Comparison of ENCODE assay signal across 18 cellular contexts in genomic region chr14:68109132-68109531, GRCh38.
A peak's percentile ranks its signal among the peaks of the same experiment; 100 is the strongest.
DNase-seq lines count a peak whose midpoint lies in the region; ATAC-seq, FAIRE-seq and TF ChIP-seq lines count a peak whose summit lies in the region.
"Had no signal": no experiment of that assay in that cellular context is flagged by ENCODE, and none has a peak within 500 bp of the region (broad histone marks: within the 10 kb centered on the region; RNA-seq: fewer than 3 reads in every experiment).

No MANE protein-coding gene starts in this region.

- H2BK20ac ChIP-seq in IMR-90 (ENCODE audit: low read depth, low read length): no peak overlapping the region

- no peak for TF ChIP-seq RAD21 in IMR-90 (IDR thresholded peaks at IDR 0.05; ENCODE audit: low read length)

- H3K4me2 ChIP-seq in IMR-90 (ENCODE audit: low read depth, low read length): no peak overlapping the region
- H3K4me2 ChIP-seq in mesenchymal stem cell (ENCODE audit: low read length, poor library complexity, severe bottlenecking): no peak overlapping the region

- H3K23ac ChIP-seq in IMR-90 (ENCODE audit: low read depth, low read length): no peak overlapping the region
- no peak overlapping the region for H3K23ac ChIP-seq in mesenchymal stem cell (ENCODE audit: low read length in 2 of 2)

- dilution Hi-C loops in IMR-90 (cut with HindIII; ENCODE audit: low sequenced_read_pairs, unreplicated experiment): no loop called here

- DNase-seq in A673 (ENCODE audit: low spot score) (peak; percentile 43), IMR-90 (peak; percentile 49), choroid plexus epithelial cell (ENCODE audit: low read depth) (peak; percentile 32), mesenchymal stem cell (peak; percentile 65), NCI-H1048 (lab: John Stamatoyannopoulos, UW) (no peak), kidney glomerular epithelial cell (lab: John Stamatoyannopoulos, UW) (no peak), GM19239 (ENCODE audit: insufficient read length, low spot score) (no peak)
- no peak for DNase-seq in activated T-cell treated with anti-CD3 and anti-CD28 coated beads, Interleukin-2, amount 50 U/mL, for 48 hours
- DNase-seq: amniotic stem cell; CD4-positive, CD25-positive, alpha-beta regulatory T cell; DMS79; H7; SHP77 treated with DMSO at 0.1 percent for 48 hours; small intestine; upper lobe of left lung had no signal

- no peak overlapping the region for H3K56ac ChIP-seq in IMR-90 (ENCODE audit: extremely low read depth, insufficient read depth, low read length)

- H3K4me3 ChIP-seq in A673 (ENCODE audit: low read depth, low read length, poor library complexity, severe bottlenecking) (no peak overlapping the region), IMR-90 (ENCODE audit: insufficient read depth, low read depth, low read length) (no peak overlapping the region), choroid plexus epithelial cell (ENCODE audit: low read depth, low read length) (no peak overlapping the region), mesenchymal stem cell (ENCODE audit: insufficient read depth in 1 of 2, low read depth in 1 of 2, low read length in 2 of 2) (no peak overlapping the region)
- H3K4me3 ChIP-seq: upper lobe of left lung had no signal

- POLR2A ChIA-PET in A673 (lab: Charles Lee; ENCODE audit: low non-redundant PET) (no interaction called here), IMR-90 (lab: Charles Lee; ENCODE audit: unreplicated experiment) (no interaction called here)

- H2AK5ac ChIP-seq in IMR-90 (ENCODE audit: low read depth, low read length) (no peak overlapping the region), mesenchymal stem cell (ENCODE audit: low read length, severe bottlenecking) (peak overlapping the region; percentile 35)

- H3K79me1 ChIP-seq in IMR-90 (ENCODE audit: low read depth in 1 of 2, low read length in 2 of 2) (no peaks in the 10 kb centered on the region), mesenchymal stem cell (replicated peaks; ENCODE audit: low read length, poor library complexity, severe bottlenecking) (no peaks in the 10 kb centered on the region)

- H3K27ac ChIP-seq in A673 (ENCODE audit: low read depth, low read length, poor library complexity, severe bottlenecking): peak overlapping the region; percentile 60
- H3K27ac ChIP-seq in IMR-90 (ENCODE audit: insufficient read depth, low read length): no peak overlapping the region
- H3K27ac ChIP-seq in mesenchymal stem cell (ENCODE audit: low read length, poor library complexity, severe bottlenecking): no peak overlapping the region
- H3K27ac ChIP-seq: parathyroid adenoma had no signal

- H2BK15ac ChIP-seq in IMR-90 (ENCODE audit: low read depth, low read length) (no peak overlapping the region), mesenchymal stem cell (ENCODE audit: low read depth, poor library complexity, severe bottlenecking) (no peak overlapping the region)

- TF ChIP-seq CTCF in A673 (conservative IDR thresholded peaks at IDR 0.05; ENCODE audit: low read depth, low read length) (no peak), IMR-90 (conservative IDR thresholded peaks at IDR 0.05; ENCODE audit: low read depth, low read length) (no peak), choroid plexus epithelial cell (conservative IDR thresholded peaks at IDR 0.05; ENCODE audit: low read depth, low read length) (no peak)

- H3K18ac ChIP-seq in IMR-90 (ENCODE audit: low read depth, low read length) (no peak overlapping the region), mesenchymal stem cell (ENCODE audit: low read depth in 1 of 2, low read length in 2 of 2) (no peak overlapping the region)

- H2BK5ac ChIP-seq in IMR-90 (ENCODE audit: low read depth, low read length, poor library complexity, severe bottlenecking) (no peak overlapping the region), mesenchymal stem cell (ENCODE audit: low read depth, low read length, poor library complexity, severe bottlenecking) (no peak overlapping the region)

- peaks cover 67% of the 10 kb centered on the region for H3K4me1 ChIP-seq in A673 (ENCODE audit: insufficient read depth, low read length, poor library complexity, severe bottlenecking)
- H3K4me1 ChIP-seq in IMR-90 (ENCODE audit: control insufficient read depth, insufficient read depth, low read length): peaks cover 2% of the 10 kb centered on the region; the same call in 1 of the 2 replicates
- no peaks in the 10 kb centered on the region for H3K4me1 ChIP-seq in mesenchymal stem cell (ENCODE audit: control insufficient read depth, insufficient read depth, low read depth, low read length)
- H3K4me1 ChIP-seq: parathyroid adenoma had no signal

- WGBS in IMR-90 (ENCODE audit: extremely low coverage in 2 of 2, insufficient read length in 1 of 2), 2 experiments: no CpG with 5 or more reads among the region's 2 CpGs
- WGBS in mesenchymal stem cell: 31% methylated on average over 2 of the region's 2 CpGs

- ATAC-seq in IMR-90 (ENCODE audit: low read depth): no peak
- ATAC-seq: activated CD4-positive, CD25-positive, alpha-beta regulatory T cell treated with anti-CD3 and anti-CD28 coated beads, Interleukin-2, amount 50 U/mL, for 24 hours had no signal

- no peak overlapping the region for H3K4ac ChIP-seq in IMR-90 (ENCODE audit: low read depth, low read length)
- H3K4ac ChIP-seq in mesenchymal stem cell (ENCODE audit: low read depth in 1 of 2, low read length in 2 of 2): no peak overlapping the region

- no TSS peak for BruUV-seq in A673 (replicated peaks; lab: Mats Ljungman, UMichigan)
- no TSS peak for BruUV-seq in IMR-90 (replicated peaks; lab: Mats Ljungman, UMichigan)

- H2AFZ ChIP-seq in IMR-90 (replicated peaks; ENCODE audit: low read length, poor library complexity) (no peak overlapping the region), mesenchymal stem cell (ENCODE audit: low read depth, low read length) (no peak overlapping the region)
- H2AFZ ChIP-seq: parathyroid adenoma had no signal

- H3K9ac ChIP-seq in IMR-90 (ENCODE audit: low read depth, low read length) (no peak overlapping the region), mesenchymal stem cell (ENCODE audit: low read length) (peak overlapping the region; percentile 16)
- H3K9ac ChIP-seq: parathyroid adenoma had no signal

- intact Hi-C loops in A673 (cut with micrococcal nuclease; ENCODE audit: unreplicated experiment) (no loop called here), IMR-90 (cut with micrococcal nuclease) (loop anchor here (10.0 kb wide), 1 partner anchor 86 kb away; no protein-coding TSS in a partner anchor)

- H3K9me3 ChIP-seq in A673 (ENCODE audit: low read depth, low read length, poor library complexity, severe bottlenecking) (no peaks in the 10 kb centered on the region), IMR-90 (ENCODE audit: control insufficient read depth, insufficient read depth, low read length) (no peaks in the 10 kb centered on the region), mesenchymal stem cell (ENCODE audit: control insufficient read depth, low read length) (no peaks in the 10 kb centered on the region)
- H3K9me3 ChIP-seq: upper lobe of left lung had no signal

- H4K8ac ChIP-seq in IMR-90 (ENCODE audit: low read depth in 2 of 2, low read length in 2 of 2) (no peak overlapping the region), mesenchymal stem cell (ENCODE audit: low read length) (no peak overlapping the region)

- H2BK120ac ChIP-seq in IMR-90 (ENCODE audit: low read depth, low read length) (no peak overlapping the region), mesenchymal stem cell (ENCODE audit: low read depth, low read length) (no peak overlapping the region)

- H2BK12ac ChIP-seq in mesenchymal stem cell (ENCODE audit: low read length in 2 of 2): no peak overlapping the region

- no peak overlapping the region for H4K91ac ChIP-seq in IMR-90 (ENCODE audit: insufficient read depth, low read depth, low read length)
- H4K91ac ChIP-seq in mesenchymal stem cell (ENCODE audit: low read length): no peak overlapping the region

- no peak for TF ChIP-seq POLR2A in IMR-90 (IDR thresholded peaks at IDR 0.05; ENCODE audit: low read depth, low read length)

- CTCF ChIA-PET in A673 (lab: Charles Lee): no interaction called here
- CTCF ChIA-PET in IMR-90 (lab: Yijun Ruan, JAX): no interaction called here

- no peak for FAIRE-seq in GM19239 (lab: Jason Lieb, UNC)
- FAIRE-seq: colon, small intestine had no signal

- H3K36me3 ChIP-seq in A673 (ENCODE audit: insufficient read depth, low read length, poor library complexity, severe bottlenecking) (no peaks in the 10 kb centered on the region), IMR-90 (ENCODE audit: control insufficient read depth, insufficient read depth, low read length) (no peaks in the 10 kb centered on the region), mesenchymal stem cell (ENCODE audit: control insufficient read depth in 1 of 2, insufficient read depth in 2 of 2, low read depth in 1 of 2, low read length in 2 of 2) (no peaks in the 10 kb centered on the region)
- H3K36me3 ChIP-seq: upper lobe of left lung had no signal

- no peaks in the 10 kb centered on the region for H4K20me1 ChIP-seq in IMR-90 (ENCODE audit: insufficient read depth, low read length)

- in situ Hi-C loops in IMR-90 (cut with MboI; ENCODE audit: low sequenced_read_pairs): no loop called here

- H4K5ac ChIP-seq in IMR-90 (ENCODE audit: low read depth, low read length): no peak overlapping the region

- no peaks in the 10 kb centered on the region for H3K9me1 ChIP-seq in IMR-90 (ENCODE audit: insufficient read depth, low read length)

- no peak overlapping the region; the same call in 1 of the 2 replicates for H3K14ac ChIP-seq in IMR-90 (replicated peaks; ENCODE audit: low read depth, low read length)
- no peak overlapping the region for H3K14ac ChIP-seq in mesenchymal stem cell (ENCODE audit: low read length in 2 of 2)

- H3K27me3 ChIP-seq in A673 (replicated peaks; ENCODE audit: insufficient read depth, low read depth, low read length, poor library complexity) (no peaks in the 10 kb centered on the region), IMR-90 (ENCODE audit: control insufficient read depth, insufficient read depth, low read length) (no peaks in the 10 kb centered on the region), mesenchymal stem cell (ENCODE audit: control insufficient read depth in 1 of 2, insufficient read depth in 1 of 2, low read length in 2 of 2) (no peaks in the 10 kb centered on the region)
- H3K27me3 ChIP-seq: upper lobe of left lung had no signal

- no peak overlapping the region for H2AK9ac ChIP-seq in IMR-90 (replicated peaks; ENCODE audit: low read depth, low read length, poor library complexity)

TF ChIP-seq in IMR-90, 13 proteins besides CTCF, POLR2A, EP300 and RAD21 (continues in another document):
- TF ChIP-seq ELK1 (IDR thresholded peaks at IDR 0.05; ENCODE audit: borderline replicate concordance, low read depth, low read length) (no peak), SMC3 (IDR thresholded peaks at IDR 0.05; ENCODE audit: low read depth, low read length) (no peak), MAFK (IDR thresholded peaks at IDR 0.05; ENCODE audit: low read depth, low read length) (no peak)

Comparison
In these comparisons a context has a peak if more than half of its experiments do, and no peak if none do; other contexts are left out.
1. DNase-seq: peak in A673 (single experiment), IMR-90 (single experiment), choroid plexus epithelial cell (single experiment) and mesenchymal stem cell (single experiment); none in NCI-H1048 (single experiment), kidney glomerular epithelial cell (single experiment), activated T-cell treated with anti-CD3 and anti-CD28 coated beads, Interleukin-2, amount 50 U/mL, for 48 hours (0 of 2) and GM19239 (single experiment).